ENCODE assay signal across 29 cellular contexts in the genomic region with DNA sequence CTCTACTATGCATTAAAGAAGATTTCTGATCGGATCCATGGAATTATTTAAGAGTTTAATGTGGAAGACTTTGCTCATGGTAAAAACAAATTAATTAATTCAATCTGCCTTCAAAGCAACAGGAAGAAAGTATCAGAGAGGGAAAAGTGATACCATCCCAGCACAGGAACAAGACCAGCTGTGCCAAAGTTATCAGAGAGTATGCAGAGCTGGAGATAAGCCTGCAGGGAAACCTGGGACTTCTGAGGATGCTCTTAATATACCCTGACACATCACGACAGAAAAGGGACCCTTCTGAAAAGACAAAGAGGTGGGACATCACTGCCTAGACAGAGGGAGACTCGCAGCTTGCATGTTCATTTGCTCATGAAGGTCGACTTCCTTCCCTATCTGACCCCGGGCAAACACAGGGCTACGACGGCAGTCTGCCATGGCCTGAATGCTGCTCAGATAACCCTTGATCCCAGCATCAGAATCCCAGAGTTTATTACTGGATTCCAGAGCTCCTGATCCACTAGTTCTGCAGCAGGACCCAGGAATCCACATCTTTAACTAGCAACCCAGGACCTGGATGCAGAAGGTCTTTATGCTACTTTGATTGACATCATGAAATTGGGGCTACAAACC.
"Had no signal": no experiment of that assay in that cellular context is flagged by ENCODE, and none has a peak within 500 bp of the region (broad histone marks: within the 10 kb centered on the region; RNA-seq: fewer than 3 reads in every experiment).

No MANE protein-coding gene starts in this region.

- H3K27me3 ChIP-seq: Peyer's patch, SJCRH30 had no signal

- DNase-seq: activated CD4-positive, alpha-beta T cell treated with anti-CD3 and anti-CD28 coated beads for 48 hours; activated CD4-positive, alpha-beta T cell treated with anti-CD3 and anti-CD28 coated beads, Interleukin-2, amount 50 U/mL, for 4 hours; activated CD4-positive, CD25-positive, alpha-beta regulatory T cell treated with anti-CD3 and anti-CD28 coated beads, Interleukin-2, amount 50 U/mL, for 72 hours; activated CD8-positive, alpha-beta memory T cell treated with anti-CD3 and anti-CD28 coated beads, Interleukin-2, amount 50 U/mL, for 48 hours; activated CD8-positive, alpha-beta T cell treated with anti-CD3 and anti-CD28 coated beads, Interleukin-2, amount 10 ng/mL, durations not matched to agents 7 days and 5 days; activated effector memory CD4-positive, alpha-beta T cell treated with Interleukin-2 at 50 U/mL for 16 hours; activated naive CD4-positive, alpha-beta T cell; activated T-cell treated with anti-CD3 and anti-CD28 coated beads, Interleukin-2, amount 50 U/mL, for 1 hour; aorta; central memory CD4-positive, alpha-beta T cell; Karpas-422; MM.1S; NCI-H1105; NCI-H1436; NCI-H1694 treated with DMSO at 0.1 percent for 48 hours; NCI-H2029 treated with DMSO at 0.1 percent for 48 hours; NCI-H345; NCI-H510A; NCI-H526 treated with DMSO at 0.1 percent for 48 hours; NK-92 treated with Interleukin-12 subunit alpha and Interleukin-12 subunit beta, amount 100 ng/mL, for 24 hours; Peyer's patch; Right ventricle myocardium superior; SJCRH30; T-cell; T-helper 2 cell; T1000 had no signal

- H3K9me3 ChIP-seq: Peyer's patch, SJCRH30 had no signal

- ATAC-seq: activated CD8-positive, alpha-beta T cell treated with anti-CD3 and anti-CD28 coated beads, Interleukin-2, amount 10 ng/mL, durations not matched to agents 7 days and 5 days; T-cell; WTC11 had no signal

- FAIRE-seq: bronchial epithelial cell had no signal

- H3K4me3 ChIP-seq: Peyer's patch, SJCRH30 had no signal

- H3K27ac ChIP-seq: Peyer's patch, RWPE1, SJCRH30 had no signal

- H3K36me3 ChIP-seq: Peyer's patch, SJCRH30 had no signal
